27 cellular contexts compared by ENCODE assay signal in the genomic region with DNA sequence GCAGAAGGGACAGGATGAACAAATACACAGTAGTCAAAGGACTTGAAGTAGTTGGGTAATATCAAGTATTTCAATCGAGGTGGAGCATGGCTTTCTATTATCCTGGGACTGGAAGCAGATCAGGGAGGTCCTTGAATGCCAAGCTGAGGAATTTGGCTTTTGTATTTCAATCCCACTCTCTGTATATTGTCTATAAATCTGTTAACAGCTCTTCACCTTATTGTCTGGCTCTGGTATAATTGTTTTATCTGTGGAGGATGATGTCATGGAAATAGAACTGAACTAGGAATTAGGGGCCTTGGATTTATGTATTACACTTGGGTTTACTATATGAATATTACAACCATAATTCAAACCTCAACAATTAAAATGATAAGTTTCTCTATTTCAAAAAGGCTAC.
"Had no signal": no experiment of that assay in that cellular context is flagged by ENCODE, and none has a peak within 500 bp of the region (broad histone marks: within the 10 kb centered on the region; RNA-seq: fewer than 3 reads in every experiment).

No MANE protein-coding gene starts in this region.

- H3K36me3 ChIP-seq: colonic mucosa, esophagus muscularis mucosa, esophagus squamous epithelium, gastrocnemius medialis, gastroesophageal sphincter, heart left ventricle had no signal

- FAIRE-seq: colon, endometrium, endothelial cell of umbilical vein, frontal cortex had no signal

- H3K4me1 ChIP-seq: colonic mucosa, gastrocnemius medialis had no signal

- H3K27me3 ChIP-seq: colonic mucosa, dorsolateral prefrontal cortex, esophagus muscularis mucosa, esophagus squamous epithelium, foreskin keratinocyte, gastrocnemius medialis, gastroesophageal sphincter, heart left ventricle had no signal

- H3K9me3 ChIP-seq: colonic mucosa, esophagus muscularis mucosa, gastrocnemius medialis had no signal

- DNase-seq: colonic mucosa; cortex of kidney; dermis blood vessel endothelial cell; dorsolateral prefrontal cortex; effector CD4-positive, alpha-beta T cell; effector CD8-positive, alpha-beta T cell; effector memory CD4-positive, alpha-beta T cell; effector memory CD8-positive, alpha-beta T cell; endodermal cell; erythroblast; esophagus squamous epithelium; foreskin fibroblast; foreskin keratinocyte; foreskin melanocyte; gastrocnemius medialis; glutamatergic neuron; head of caudate nucleus; heart left ventricle had no signal

- H3K27ac ChIP-seq: colonic mucosa, coronary artery, dorsolateral prefrontal cortex, epithelial cell of prostate, esophagus muscularis mucosa, esophagus squamous epithelium, foreskin keratinocyte, gastrocnemius medialis, gastroesophageal sphincter, heart left ventricle had no signal

- H3K4me3 ChIP-seq: colonic mucosa, coronary artery, dorsolateral prefrontal cortex, esophagus muscularis mucosa, esophagus squamous epithelium, gastrocnemius medialis, gastroesophageal sphincter, heart left ventricle had no signal

- ATAC-seq: effector memory CD8-positive, alpha-beta T cell; esophagus mucosa; foreskin keratinocyte; gastrocnemius medialis; gastroesophageal sphincter; heart left ventricle had no signal
